ENCODE assay signal across 9 cellular contexts in the genomic region with DNA sequence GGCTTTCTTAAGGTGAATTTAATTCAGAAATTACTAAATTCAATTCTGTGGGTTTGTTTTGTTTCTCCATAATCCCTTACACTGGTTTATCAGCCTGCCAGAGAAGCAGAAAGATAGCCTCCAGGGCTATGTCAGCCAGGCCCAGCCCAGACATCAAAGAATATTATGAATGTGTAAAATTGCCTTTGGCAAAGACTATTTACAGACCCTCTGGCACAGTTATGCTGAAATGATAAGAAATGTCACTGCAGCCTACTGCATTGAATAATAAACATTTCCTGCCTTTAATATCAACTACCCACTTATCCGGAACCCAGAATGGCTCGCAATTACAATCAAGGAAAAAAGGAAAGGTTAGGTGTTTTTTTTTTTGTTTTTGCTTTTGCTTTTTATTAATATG.
"Had no signal": no experiment of that assay in that cellular context is flagged by ENCODE, and none has a peak within 500 bp of the region (broad histone marks: within the 10 kb centered on the region; RNA-seq: fewer than 3 reads in every experiment).

No MANE protein-coding gene starts in this region.

- H3K9me3 ChIP-seq: HAP-1 had no signal

- H3K4me3 ChIP-seq: GM23248, HAP-1, K562 had no signal

- H3K36me3 ChIP-seq: HAP-1 had no signal

- FAIRE-seq: HTR-8/SVneo, K562 had no signal

- ATAC-seq: HCT116, K562 had no signal

- H3K27ac ChIP-seq: GM23248 had no signal

- H3K4me1 ChIP-seq: HAP-1 had no signal

- H3K27ac Mint-ChIP-seq: HFFc6 had no signal

- H3K9me3 Mint-ChIP-seq: HFFc6 had no signal

- H3K9ac ChIP-seq: GM23248 had no signal

- H3K4me3 Mint-ChIP-seq: HFFc6 had no signal

- DNase-seq: GM23248, GOT3, H7, HFFc6, IMR-90 had no signal

- H2AFZ ChIP-seq: GM23248 had no signal
